ENCODE assay signal across 21 cellular contexts in the genomic region with DNA sequence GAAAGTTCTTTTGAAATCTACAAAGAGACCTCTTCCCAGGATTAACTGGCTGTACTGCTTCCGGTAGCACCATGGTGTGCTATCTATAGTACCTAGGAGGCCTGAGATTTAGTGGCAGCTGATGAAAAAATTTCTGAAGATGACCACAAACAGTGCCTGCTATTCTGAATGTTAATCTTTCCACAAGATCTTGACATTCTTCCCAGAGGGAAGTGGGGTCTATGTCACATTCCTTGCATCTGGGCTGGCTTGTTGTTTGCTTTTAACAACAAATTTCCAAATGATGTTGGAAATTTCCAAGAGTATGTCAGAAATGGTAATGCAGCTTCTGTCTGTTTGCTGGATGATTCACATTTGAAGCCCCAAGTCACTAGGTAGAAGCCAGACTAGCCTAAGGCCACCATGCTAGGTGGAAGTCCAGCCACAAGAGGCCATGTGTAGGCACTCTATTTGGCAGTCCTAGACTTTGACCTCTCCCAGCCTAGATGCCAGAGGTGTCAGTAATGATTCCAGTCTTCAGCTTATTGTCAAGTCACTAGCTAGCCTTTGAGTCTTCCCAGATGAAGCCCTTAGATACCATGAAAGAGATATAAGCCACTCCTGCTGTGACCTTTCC. TPM values are rescaled to one million over a fixed set of nuclear protein-coding genes. Genes with fewer than 3 reads are reported as not detected.
DNase-seq lines count a peak whose midpoint lies in the region; ATAC-seq, FAIRE-seq and TF ChIP-seq lines count a peak whose summit lies in the region.
"Had no signal": no experiment of that assay in that cellular context is flagged by ENCODE, and none has a peak within 500 bp of the region (broad histone marks: within the 10 kb centered on the region; RNA-seq: fewer than 3 reads in every experiment).

No MANE protein-coding gene starts in this region.

- no peak overlapping the region for H2AFZ ChIP-seq in HepG2 (ENCODE audit: low read length)

- CTCF ChIA-PET in HepG2 (lab: Yijun Ruan, JAX; ENCODE audit: low intra/inter-chr PET ratio, low total read pairs) = no interaction called here
- CTCF ChIA-PET in WTC11 (lab: Charles Lee) = interaction anchor here (0.9 to 1.1 kb wide), 2 partner anchors 23 to 41 kb away, joined by 3 to 5 read pairs; no protein-coding TSS in a partner anchor

- TF ChIP-seq EP300 in HepG2 (IDR thresholded peaks at IDR 0.05; ENCODE audit: low read depth in 2 of 2, low read length in 2 of 2) (no peak), HepG2 (CRISPR knock-in tag; IDR thresholded peaks at IDR 0.05; ENCODE audit: borderline replicate concordance) (no peak), transverse colon (IDR thresholded peaks at IDR 0.05; ENCODE audit: low read depth) (no peak)

- H3K4me3 Mint-ChIP-seq in WTC11 = no peak overlapping the region
- H3K4me3 Mint-ChIP-seq: activated CD4-positive, alpha-beta memory T cell treated with anti-CD3 and anti-CD28 coated beads for 36 hours; CD4-positive, alpha-beta T cell; mesothelial cell of epicardium had no signal

- H3K27ac ChIP-seq in HepG2 (ENCODE audit: extremely low read length, insufficient read depth, low read length) = no peak overlapping the region
- no peak overlapping the region for H3K27ac ChIP-seq in right lobe of liver
- no peak overlapping the region for H3K27ac ChIP-seq in transverse colon
- H3K27ac ChIP-seq: skin epidermis, stomach had no signal

- H3K79me2 ChIP-seq in HepG2 (ENCODE audit: insufficient read depth, low read length) = no peaks in the 10 kb centered on the region

- peak; percentile 90 for ATAC-seq in HepG2
- ATAC-seq in right lobe of liver = no peak
- ATAC-seq in WTC11 = peak; percentile 57

- peak overlapping the region; percentile 90 for H3K27ac Mint-ChIP-seq in WTC11
- H3K27ac Mint-ChIP-seq: activated CD4-positive, alpha-beta memory T cell treated with anti-CD3 and anti-CD28 coated beads for 36 hours; CD4-positive, alpha-beta T cell; mesothelial cell of epicardium had no signal

- peak; percentile 29 for DNase-seq in HepG2 (ENCODE audit: low spot score)
- DNase-seq in right lobe of liver = no peak
- DNase-seq in WTC11 (ENCODE audit: low spot score) = no peak
- peak; percentile 17 for DNase-seq in fibroblast of pulmonary artery (ENCODE audit: low read depth)
- no peak for DNase-seq in GDM1 (lab: John Stamatoyannopoulos, UW)
- DNase-seq in cerebellar cortex (ENCODE audit: low spot score) = no peak
- DNase-seq in transverse colon = no peak
- no peak for DNase-seq in NCI-H69 (lab: John Stamatoyannopoulos, UW)
- DNase-seq: activated CD4-positive, alpha-beta memory T cell treated with anti-CD3 and anti-CD28 coated beads for 36 hours; activated T-cell treated with anti-CD3 and anti-CD28 coated beads for 4 hours; CD4-positive, alpha-beta T cell; NCI-H1417 treated with DMSO at 0.1 percent for 48 hours; NCI-H2171; NCI-H526 treated with DMSO at 0.1 percent for 48 hours; SIG-M5; stimulated activated CD4-positive, alpha-beta T cell treated with anti-CD3 and anti-CD28 coated beads, Interleukin-4, amount 100 ng/mL, for 1 hour; stomach; T-helper 2 cell had no signal

- H3K4me1 ChIP-seq in HepG2 (ENCODE audit: insufficient read depth, low read length) (0 out of 2 replicates have a peak, but pooled peaks cover 12% of the 10 kb centered on the region), right lobe of liver (no peaks in the 10 kb centered on the region), transverse colon (no peaks in the 10 kb centered on the region)

- BruUV-seq in HepG2 (replicated peaks; lab: Mats Ljungman, UMichigan) = no TSS peak

- TF ChIP-seq POLR2A in HepG2 (IDR thresholded peaks at IDR 0.05; ENCODE audit: insufficient read depth in 1 of 2, low read depth in 2 of 2, low read length in 2 of 2) (no peak), right lobe of liver (IDR thresholded peaks at IDR 0.05) (no peak), transverse colon (IDR thresholded peaks at IDR 0.05) (no peak)

- H3K4me3 ChIP-seq in HepG2 (replicated peaks in 1 of 3; ENCODE audit: insufficient read depth in 1 of 3, low read depth in 2 of 3, low read length in 3 of 3) = no peak overlapping the region
- no peak overlapping the region for H3K4me3 ChIP-seq in right lobe of liver
- H3K4me3 ChIP-seq in fibroblast of pulmonary artery (replicated peaks; ENCODE audit: low read depth, low read length) = no peak overlapping the region
- H3K4me3 ChIP-seq in transverse colon = no peak overlapping the region
- H3K4me3 ChIP-seq: skin epidermis, stomach had no signal

- intact Hi-C loops in HepG2 (cut with micrococcal nuclease; ENCODE audit: unreplicated experiment) (no loop called here), right lobe of liver (cut with DNase I) (no loop called here), transverse colon (cut with DNase I; ENCODE audit: low total_unique reads) (no loop called here)

- H3K36me3 Mint-ChIP-seq in WTC11 = peaks cover 82% of the 10 kb centered on the region

- H4K20me1 ChIP-seq in HepG2 (ENCODE audit: insufficient read depth, low read length) = no peaks in the 10 kb centered on the region

- H3K27me3 ChIP-seq in HepG2 (ENCODE audit: control insufficient read depth in 1 of 2, insufficient read depth in 2 of 2, low read length in 2 of 2) = no peaks in the 10 kb centered on the region
- H3K27me3 ChIP-seq in right lobe of liver = no peaks in the 10 kb centered on the region
- H3K27me3 ChIP-seq in transverse colon = no peaks in the 10 kb centered on the region
- H3K27me3 ChIP-seq: stomach had no signal

- POLR2A ChIA-PET in HepG2 (lab: Yijun Ruan, JAX) = no interaction called here
- POLR2A ChIA-PET in WTC11 (lab: Charles Lee) = no interaction called here

- H3K9ac ChIP-seq in HepG2 (ENCODE audit: insufficient read depth, low read depth, low read length) = no peak overlapping the region

- peaks cover 76% of the 10 kb centered on the region for H3K4me1 Mint-ChIP-seq in WTC11
- H3K4me1 Mint-ChIP-seq: mesothelial cell of epicardium had no signal

- H3K36me3 ChIP-seq in HepG2 (replicated peaks in 1 of 2; ENCODE audit: control insufficient read depth in 1 of 2, insufficient read depth in 2 of 2, low read length in 2 of 2) = 0 out of 5 replicates have a peak, but pooled peaks cover 0 to 13% of the 10 kb centered on the region in 2 experiments
- peaks cover 0 to 22% (median 4%) of the 10 kb centered on the region in 4 donors for H3K36me3 ChIP-seq in right lobe of liver
- H3K36me3 ChIP-seq in transverse colon = peaks cover 0 to 20% (median 2%) of the 10 kb centered on the region in 4 donors

- H3K9me3 Mint-ChIP-seq in WTC11 = peaks cover 14% of the 10 kb centered on the region
- H3K9me3 Mint-ChIP-seq: activated CD4-positive, alpha-beta memory T cell treated with anti-CD3 and anti-CD28 coated beads for 36 hours; CD4-positive, alpha-beta T cell; mesothelial cell of epicardium had no signal

- no peak overlapping the region for H3K4me2 ChIP-seq in HepG2 (ENCODE audit: low read depth, low read length)

- no peak for TF ChIP-seq RAD21 in HepG2 (CRISPR knock-in tag; IDR thresholded peaks at IDR 0.05)

- in situ Hi-C loops in HepG2 (cut with HindIII; ENCODE audit: extremely low pct_ligation_motif_present, low pct_unique_long_range_greater_than_20kb) (no loop called here), transverse colon (cut with MboI; ENCODE audit: low pct_ligation_motif_present in 1 of 4, low pct_unique_long_range_greater_than_20kb in 1 of 4, low sequenced_read_pairs in 3 of 4) (no loop called here)

- H3K9me3 ChIP-seq in HepG2 (ENCODE audit: low read length) (no peaks in the 10 kb centered on the region), right lobe of liver (no peaks in the 10 kb centered on the region), transverse colon (no peaks in the 10 kb centered on the region)
- H3K9me3 ChIP-seq: stomach had no signal

- FAIRE-seq in HepG2 (lab: Jason Lieb, UNC) = no peak
- FAIRE-seq: GM18507 had no signal

- 85% methylated on average over 1 of the region's 1 CpG for WGBS in HepG2 (ENCODE audit: low lambda C conversion rate)
- WGBS in right lobe of liver (ENCODE audit: insufficient coverage, low coverage, low lambda C conversion rate, missing lambda C conversion rate) = 88% methylated on average over 1 of the region's 1 CpG
- 80 to 100% methylated on average over 1 of the region's 1 CpG for WGBS in transverse colon (ENCODE audit: low coverage in 1 of 2), 2 donors

- no peaks in the 10 kb centered on the region for H3K27me3 Mint-ChIP-seq in WTC11 (ENCODE audit: low read depth)
- H3K27me3 Mint-ChIP-seq: activated CD4-positive, alpha-beta memory T cell treated with anti-CD3 and anti-CD28 coated beads for 36 hours; CD4-positive, alpha-beta T cell had no signal

- TF ChIP-seq CTCF in HepG2 (CRISPR knock-in tag; IDR thresholded peaks at IDR 0.05) (no peak), right lobe of liver (IDR thresholded peaks at IDR 0.05) (no peak), WTC11 (IDR thresholded peaks at IDR 0.05) (no peak), fibroblast of pulmonary artery (IDR thresholded peaks at IDR 0.05; ENCODE audit: low read length, missing control alignments) (no peak), transverse colon (IDR thresholded peaks at IDR 0.05) (no peak)

RNA-seq across cellular contexts. Expression of a gene that starts 22.1 kb away (rescaled TPM):
- total RNA-seq in HepG2 (2016; rRNA removed; fragmentation: Illumina TruSeq; extraction: Trizol) (28.8 and 48.6 TPM in 2 replicates), right lobe of liver (10 to 100 TPM in 2 of 6 experiments, 1 to 10 TPM in 4; 8.1 to 16.4 (median 9.5) TPM), WTC11 (2021) (88.8 to 95.7 TPM (median 95.7 TPM) in 3 replicates), transverse colon (10 to 100 TPM; 14.1 to 27.6 (median 18.2) TPM)
- 3.5 and 4.4 TPM in 2 replicates for total RNA-seq in HepG2 (2016; cell fraction: cytosol; rRNA removed; fragmentation: Illumina TruSeq; extraction: Trizol; ENCODE audit: low read depth)
- total RNA-seq in HepG2 (2016; cell fraction: insoluble cytoplasmic fraction; rRNA removed; fragmentation: Illumina TruSeq; extraction: Trizol) = 29.4 and 52.4 TPM in 2 replicates
- 9.5 and 10.5 TPM in 2 replicates for total RNA-seq in HepG2 (2016; cell fraction: membrane; rRNA removed; fragmentation: Illumina TruSeq; extraction: Trizol)
- total RNA-seq in HepG2 (2016; cell fraction: nucleus; rRNA removed; fragmentation: Illumina TruSeq; extraction: Trizol) = 12.3 and 19.0 TPM in 2 replicates
- polyA plus RNA-seq in HepG2 (2011; rRNA removed) = 7.4 and 8.9 TPM in 2 replicates
- polyA plus RNA-seq in HepG2 (2011; cell fraction: cytosol; rRNA removed) = 7.4 and 10.6 TPM in 2 replicates
- polyA plus RNA-seq in HepG2 (2011; cell fraction: nucleus; rRNA removed) = 6.5 and 8.0 TPM in 2 replicates
- 11.6 and 15.3 TPM in 2 replicates for polyA plus RNA-seq in HepG2 (2012)
- polyA plus RNA-seq in HepG2 (2016; cell fraction: cytosol; fragmentation: Illumina TruSeq; extraction: Trizol; ENCODE audit: low read depth) = 0.89 and 1.4 TPM in 2 replicates
- polyA plus RNA-seq in HepG2 (2016; cell fraction: insoluble cytoplasmic fraction; fragmentation: Illumina TruSeq; extraction: Trizol; ENCODE audit: low read depth) = 43.6 and 44.6 TPM in 2 replicates
- polyA plus RNA-seq in HepG2 (2016; cell fraction: membrane; fragmentation: Illumina TruSeq; extraction: Trizol; ENCODE audit: low read depth) = 3.1 and 4.3 TPM in 2 replicates
- polyA plus RNA-seq in HepG2 (2016; cell fraction: nucleus; fragmentation: Illumina TruSeq; extraction: Trizol; ENCODE audit: insufficient read depth, low read depth) = 22.8 and 31.5 TPM in 2 replicates
- polyA minus RNA-seq in HepG2 (2011; rRNA and poly(A)+ RNA removed; ENCODE audit: low replicate concordance) = 2.5 and 17.4 TPM in 2 replicates
- 11.7 and 15.1 TPM in 2 replicates for polyA minus RNA-seq in HepG2 (2011; cell fraction: cytosol; rRNA and poly(A)+ RNA removed)
- 7.7 and 10.9 TPM in 2 replicates for polyA minus RNA-seq in HepG2 (2011; cell fraction: nucleus; rRNA and poly(A)+ RNA removed)

RNA-seq across cellular contexts. Expression of a gene that starts 26.4 kb away (rescaled TPM):
- total RNA-seq in HepG2 (2016; rRNA removed; fragmentation: Illumina TruSeq; extraction: Trizol) (0.33 and 0.38 TPM in 2 replicates), right lobe of liver (not detected), WTC11 (2021) (36.8 to 41.8 TPM (median 39.8 TPM) in 3 replicates), transverse colon (under 1 TPM in 2 of 4 donors, not detected in 2; 0.48 to 0.55 TPM)
- 0.30 TPM in 1 of 2 replicates, not detected in the other for total RNA-seq in HepG2 (2016; cell fraction: cytosol; rRNA removed; fragmentation: Illumina TruSeq; extraction: Trizol; ENCODE audit: low read depth)
- 0.17 and 0.33 TPM in 2 replicates for total RNA-seq in HepG2 (2016; cell fraction: insoluble cytoplasmic fraction; rRNA removed; fragmentation: Illumina TruSeq; extraction: Trizol)
- 0.31 and 0.74 TPM in 2 replicates for total RNA-seq in HepG2 (2016; cell fraction: membrane; rRNA removed; fragmentation: Illumina TruSeq; extraction: Trizol)
- total RNA-seq in HepG2 (2016; cell fraction: nucleus; rRNA removed; fragmentation: Illumina TruSeq; extraction: Trizol) = not detected in 2 replicates
- 0.25 and 0.27 TPM in 2 replicates for polyA plus RNA-seq in HepG2 (2011; rRNA removed)
- 0.05 and 0.08 TPM in 2 replicates for polyA plus RNA-seq in HepG2 (2011; cell fraction: cytosol; rRNA removed)
- 0.16 and 0.35 TPM in 2 replicates for polyA plus RNA-seq in HepG2 (2011; cell fraction: nucleus; rRNA removed)
- polyA plus RNA-seq in HepG2 (2012) = 0.16 and 0.32 TPM in 2 replicates
- polyA plus RNA-seq in HepG2 (2016; cell fraction: cytosol; fragmentation: Illumina TruSeq; extraction: Trizol; ENCODE audit: low read depth) = 0.12 and 0.23 TPM in 2 replicates
- 0.52 and 0.57 TPM in 2 replicates for polyA plus RNA-seq in HepG2 (2016; cell fraction: insoluble cytoplasmic fraction; fragmentation: Illumina TruSeq; extraction: Trizol; ENCODE audit: low read depth)
- polyA plus RNA-seq in HepG2 (2016; cell fraction: membrane; fragmentation: Illumina TruSeq; extraction: Trizol; ENCODE audit: low read depth) = 0.49 and 0.66 TPM in 2 replicates
- 0.21 TPM in 1 of 2 replicates, not detected in the other for polyA plus RNA-seq in HepG2 (2016; cell fraction: nucleus; fragmentation: Illumina TruSeq; extraction: Trizol; ENCODE audit: insufficient read depth, low read depth)
- 1.5 TPM in 1 of 2 replicates, not detected in the other for polyA minus RNA-seq in HepG2 (2011; rRNA and poly(A)+ RNA removed; ENCODE audit: low replicate concordance)
- polyA minus RNA-seq in HepG2 (2011; cell fraction: cytosol; rRNA and poly(A)+ RNA removed) = not detected in 2 replicates
- 1.3 and 1.5 TPM in 2 replicates for polyA minus RNA-seq in HepG2 (2011; cell fraction: nucleus; rRNA and poly(A)+ RNA removed)
- total RNA-seq: CD4-positive, alpha-beta T cell had no signal

Comparison
In these comparisons a context has a peak if more than half of its experiments do, and no peak if none do; other contexts are left out.
1. ATAC-seq: peak in HepG2 (single experiment) and WTC11 (single experiment); none in right lobe of liver (0 of 4).
2. DNase-seq: peak in HepG2 (single experiment) and fibroblast of pulmonary artery (single experiment); none in right lobe of liver (0 of 3), WTC11 (single experiment), GDM1 (single experiment), cerebellar cortex (single experiment), transverse colon (single experiment) and NCI-H69 (single experiment).
3. RNA of a gene that starts 26.4 kb away (total RNA-seq): 36.8 to 41.8 TPM in WTC11; 0.48 to 0.55 TPM in transverse colon, 0.17 to 0.74 TPM in HepG2 and not detected in right lobe of liver; every median in the first group is over 10 times any median in the second.